In genomic region chr12:16609140-16609539, GRCh38 we compare ENCODE assay signal across 12 cellular contexts.
DNase-seq lines count a peak whose midpoint lies in the region; FAIRE-seq lines count a peak whose summit lies in the region.
"Had no signal": no experiment of that assay in that cellular context is flagged by ENCODE, and none has a peak within 500 bp of the region (broad histone marks: within the 10 kb centered on the region; RNA-seq: fewer than 3 reads in every experiment).

No MANE protein-coding gene starts in this region.

- FAIRE-seq in RCC 7860 (lab: Jason Lieb, UNC): no peak

- H3K27me3 ChIP-seq in subcutaneous abdominal adipose tissue (ENCODE audit: control insufficient read depth in 5 of 5, insufficient read depth in 4 of 5, low read length in 5 of 5): peaks cover 0 to 2% (median 0%) of the 10 kb centered on the region in 5 donors

- no peaks in the 10 kb centered on the region for H3K36me3 ChIP-seq in SK-N-MC (ENCODE audit: insufficient read depth, low read length)
- H3K36me3 ChIP-seq in subcutaneous abdominal adipose tissue (ENCODE audit: control insufficient read depth in 5 of 5, insufficient read depth in 5 of 5, low read length in 5 of 5): no peaks in the 10 kb centered on the region

- no peak overlapping the region for H3K27ac ChIP-seq in SK-N-MC
- H3K27ac ChIP-seq in subcutaneous abdominal adipose tissue (ENCODE audit: low read depth, low read length): peak overlapping the region; percentile 83

- H3K9me3 ChIP-seq in SK-N-MC (ENCODE audit: low read depth, low read length) (no peaks in the 10 kb centered on the region), subcutaneous abdominal adipose tissue (ENCODE audit: control insufficient read depth in 5 of 5, low read length in 5 of 5) (no peaks in the 10 kb centered on the region)

- DNase-seq in NCI-H1694 treated with DMSO at 0.1 percent for 48 hours (lab: John Stamatoyannopoulos, UW) (peak; percentile 62), NCI-H1694 (lab: John Stamatoyannopoulos, UW) (no peak), SK-N-MC (ENCODE audit: low read depth, low spot score) (no peak), left kidney (ENCODE audit: low read depth, low spot score) (peak; percentile 36), nucleus accumbens (lab: John Stamatoyannopoulos, UW) (no peak), RCC 7860 (ENCODE audit: low spot score) (no peak)
- DNase-seq in activated effector memory CD4-positive, alpha-beta T cell treated with Interleukin-2 at 50 U/mL for 16 hours: no peak
- DNase-seq: cerebellar nuclear complex; posterior cingulate gyrus; SIG-M5; stimulated activated CD8-positive, alpha-beta memory T cell treated with anti-CD3 and anti-CD28 coated beads, Interleukin-4, amount 100 ng/mL, for 48 hours had no signal

- H3K9ac ChIP-seq in SK-N-MC (ENCODE audit: insufficient read length) (peak overlapping the region; percentile 40), subcutaneous abdominal adipose tissue (ENCODE audit: low read length in 5 of 5) (peak overlapping the region in 3 of 5 donors; percentile 42 to 78 (median 59))

- peaks cover 0 to 60% (median 33%) of the 10 kb centered on the region in 5 donors for H3K4me1 ChIP-seq in subcutaneous abdominal adipose tissue (ENCODE audit: control insufficient read depth in 5 of 5, insufficient read depth in 5 of 5, low read length in 5 of 5)

- peak overlapping the region; percentile 75 for H3K4me3 ChIP-seq in SK-N-MC
- H3K4me3 ChIP-seq in subcutaneous abdominal adipose tissue (ENCODE audit: low read depth in 1 of 5, low read length in 5 of 5): peak overlapping the region; percentile 32 to 65 (median 59)

Comparison
In these comparisons a context has a peak if more than half of its experiments do, and no peak if none do; other contexts are left out.
1. DNase-seq: peak in NCI-H1694 treated with DMSO at 0.1 percent for 48 hours (single experiment) and left kidney (single experiment); none in NCI-H1694 (single experiment), SK-N-MC (single experiment), activated effector memory CD4-positive, alpha-beta T cell treated with Interleukin-2 at 50 U/mL for 16 hours (single experiment), nucleus accumbens (0 of 56) and RCC 7860 (single experiment).